In the genomic region with DNA sequence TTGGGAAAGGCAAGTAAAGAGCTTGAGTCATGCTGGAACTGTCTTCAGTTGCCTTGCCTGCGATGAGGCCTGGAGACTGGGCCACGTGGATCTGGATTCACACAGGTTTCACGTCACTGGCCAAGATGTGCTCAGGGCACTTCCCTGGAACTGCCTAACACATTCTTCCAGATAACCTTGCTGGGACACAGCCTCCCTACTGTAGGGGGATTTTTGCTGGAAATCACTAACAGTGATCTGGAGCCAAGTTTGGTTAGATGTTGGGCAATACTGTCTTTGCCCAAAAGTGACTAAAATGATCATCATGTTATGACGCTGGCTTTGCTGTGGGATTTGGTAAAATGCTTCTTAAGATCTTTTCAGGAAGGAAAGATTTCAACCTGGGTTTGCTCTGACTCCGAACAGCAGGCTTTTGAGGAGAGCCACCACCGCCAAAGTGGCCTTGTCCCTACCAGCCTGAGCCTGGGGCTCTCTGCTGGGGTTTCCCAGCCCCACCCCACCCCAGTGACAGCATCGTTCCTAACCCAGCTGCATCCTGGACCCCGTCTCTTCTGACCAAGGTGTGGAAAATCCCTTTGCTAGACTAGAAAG, we compare ENCODE assay signal across 10 cellular contexts. TPM values are rescaled to one million over a fixed set of nuclear protein-coding genes. Genes with fewer than 3 reads are reported as not detected.
DNase-seq lines count a peak whose midpoint lies in the region; ATAC-seq lines count a peak whose summit lies in the region.
"Had no signal": no experiment of that assay in that cellular context is flagged by ENCODE, and none has a peak within 500 bp of the region (broad histone marks: within the 10 kb centered on the region; RNA-seq: fewer than 3 reads in every experiment).

No MANE protein-coding gene starts in this region.

- DNase-seq in astrocyte of the hippocampus (ENCODE audit: low read depth, low spot score): peak; percentile 52
- DNase-seq in left cardiac atrium: peak; percentile 80
- DNase-seq in stimulated activated naive CD8-positive, alpha-beta T cell treated with anti-CD3 and anti-CD28 coated beads, Interleukin-15, amount 100 ng/mL, for 72 hours: no peak
- DNase-seq in activated naive CD4-positive, alpha-beta T cell treated with anti-CD3 and anti-CD28 coated beads, Interleukin-2, amount 50 U/mL, for 16 hours: no peak
- DNase-seq in activated CD4-positive, alpha-beta T cell treated with anti-CD3 and anti-CD28 coated beads, Interleukin-2, amount 50 U/mL, for 4 hours: no peak
- no peak for DNase-seq in LoVo (ENCODE audit: low spot score)
- DNase-seq in NAMALWA (ENCODE audit: low spot score): no peak
- DNase-seq: activated CD4-positive, alpha-beta T cell treated with anti-CD3 and anti-CD28 coated beads, Interleukin-2, amount 10 ng/mL, durations not matched to agents 24 days and 14 days; effector memory CD8-positive, alpha-beta T cell had no signal

- intact Hi-C loops in left cardiac atrium (cut with DNase I): no loop called here

- no peaks in the 10 kb centered on the region for H3K4me1 Mint-ChIP-seq in stimulated activated naive CD8-positive, alpha-beta T cell treated with anti-CD3 and anti-CD28 coated beads, Interleukin-15, amount 100 ng/mL, for 72 hours
- H3K4me1 Mint-ChIP-seq: activated CD4-positive, alpha-beta T cell treated with anti-CD3 and anti-CD28 coated beads, Interleukin-2, amount 10 ng/mL, durations not matched to agents 24 days and 14 days had no signal

- ATAC-seq in GM18868 (IDR thresholded peaks at IDR 0.05; ENCODE audit: unreplicated experiment) (peak; percentile 38), left cardiac atrium (peak; percentile 67 to 75)
- ATAC-seq in stimulated activated naive CD8-positive, alpha-beta T cell treated with anti-CD3 and anti-CD28 coated beads, Interleukin-15, amount 100 ng/mL, for 72 hours: peak; percentile 63
- ATAC-seq: effector memory CD8-positive, alpha-beta T cell had no signal

- H3K9me3 Mint-ChIP-seq in stimulated activated naive CD8-positive, alpha-beta T cell treated with anti-CD3 and anti-CD28 coated beads, Interleukin-15, amount 100 ng/mL, for 72 hours: peaks cover 0 to 5% of the 10 kb centered on the region in 2 donors
- H3K9me3 Mint-ChIP-seq: activated CD4-positive, alpha-beta T cell treated with anti-CD3 and anti-CD28 coated beads, Interleukin-2, amount 10 ng/mL, durations not matched to agents 24 days and 14 days; effector memory CD8-positive, alpha-beta T cell had no signal

- no peaks in the 10 kb centered on the region for H3K27me3 Mint-ChIP-seq in stimulated activated naive CD8-positive, alpha-beta T cell treated with anti-CD3 and anti-CD28 coated beads, Interleukin-15, amount 100 ng/mL, for 72 hours
- H3K27me3 Mint-ChIP-seq: activated CD4-positive, alpha-beta T cell treated with anti-CD3 and anti-CD28 coated beads, Interleukin-2, amount 10 ng/mL, durations not matched to agents 24 days and 14 days had no signal

- H3K4me3 Mint-ChIP-seq in stimulated activated naive CD8-positive, alpha-beta T cell treated with anti-CD3 and anti-CD28 coated beads, Interleukin-15, amount 100 ng/mL, for 72 hours: no peak overlapping the region
- H3K4me3 Mint-ChIP-seq: activated CD4-positive, alpha-beta T cell treated with anti-CD3 and anti-CD28 coated beads, Interleukin-2, amount 10 ng/mL, durations not matched to agents 24 days and 14 days; effector memory CD8-positive, alpha-beta T cell had no signal

- H3K27ac Mint-ChIP-seq in stimulated activated naive CD8-positive, alpha-beta T cell treated with anti-CD3 and anti-CD28 coated beads, Interleukin-15, amount 100 ng/mL, for 72 hours: no peak overlapping the region
- H3K27ac Mint-ChIP-seq: activated CD4-positive, alpha-beta T cell treated with anti-CD3 and anti-CD28 coated beads, Interleukin-2, amount 10 ng/mL, durations not matched to agents 24 days and 14 days; effector memory CD8-positive, alpha-beta T cell had no signal

RNA-seq across cellular contexts. Expression of gene C1QTNF1, which starts 14.7 kb away (rescaled TPM):
- 100 to 1,000 TPM; 377 to 765 TPM for total RNA-seq in left cardiac atrium
- total RNA-seq: activated CD4-positive, alpha-beta T cell treated with anti-CD3 and anti-CD28 coated beads, Interleukin-2, amount 10 ng/mL, durations not matched to agents 24 days and 14 days had no signal

RNA-seq across cellular contexts. Expression of gene CANT1, which starts 29.1 kb away (rescaled TPM):
- total RNA-seq in left cardiac atrium: 10 to 100 TPM; 30.5 to 33.3 TPM

RNA-seq across cellular contexts. Expression of gene ENGASE, which starts 36.0 kb away (rescaled TPM):
- 10 to 100 TPM; 34.5 to 47.5 TPM for total RNA-seq in left cardiac atrium

RNA-seq across cellular contexts. Expression of gene LGALS3BP, which starts 58.9 kb away (rescaled TPM):
- 100 to 1,000 TPM; 390 to 448 TPM for total RNA-seq in left cardiac atrium

Comparison
In these comparisons a context has a peak if more than half of its experiments do, and no peak if none do; other contexts are left out.
1. DNase-seq: peak in astrocyte of the hippocampus (single experiment) and left cardiac atrium (single experiment); none in stimulated activated naive CD8-positive, alpha-beta T cell treated with anti-CD3 and anti-CD28 coated beads, Interleukin-15, amount 100 ng/mL, for 72 hours (0 of 2), activated naive CD4-positive, alpha-beta T cell treated with anti-CD3 and anti-CD28 coated beads, Interleukin-2, amount 50 U/mL, for 16 hours (single experiment), activated CD4-positive, alpha-beta T cell treated with anti-CD3 and anti-CD28 coated beads, Interleukin-2, amount 50 U/mL, for 4 hours (0 of 2), LoVo (single experiment) and NAMALWA (single experiment).
2. Peak in every context shown above with its lines, with median percentiles within 50 percentile points of each other: ATAC-seq.